In the genomic region with DNA sequence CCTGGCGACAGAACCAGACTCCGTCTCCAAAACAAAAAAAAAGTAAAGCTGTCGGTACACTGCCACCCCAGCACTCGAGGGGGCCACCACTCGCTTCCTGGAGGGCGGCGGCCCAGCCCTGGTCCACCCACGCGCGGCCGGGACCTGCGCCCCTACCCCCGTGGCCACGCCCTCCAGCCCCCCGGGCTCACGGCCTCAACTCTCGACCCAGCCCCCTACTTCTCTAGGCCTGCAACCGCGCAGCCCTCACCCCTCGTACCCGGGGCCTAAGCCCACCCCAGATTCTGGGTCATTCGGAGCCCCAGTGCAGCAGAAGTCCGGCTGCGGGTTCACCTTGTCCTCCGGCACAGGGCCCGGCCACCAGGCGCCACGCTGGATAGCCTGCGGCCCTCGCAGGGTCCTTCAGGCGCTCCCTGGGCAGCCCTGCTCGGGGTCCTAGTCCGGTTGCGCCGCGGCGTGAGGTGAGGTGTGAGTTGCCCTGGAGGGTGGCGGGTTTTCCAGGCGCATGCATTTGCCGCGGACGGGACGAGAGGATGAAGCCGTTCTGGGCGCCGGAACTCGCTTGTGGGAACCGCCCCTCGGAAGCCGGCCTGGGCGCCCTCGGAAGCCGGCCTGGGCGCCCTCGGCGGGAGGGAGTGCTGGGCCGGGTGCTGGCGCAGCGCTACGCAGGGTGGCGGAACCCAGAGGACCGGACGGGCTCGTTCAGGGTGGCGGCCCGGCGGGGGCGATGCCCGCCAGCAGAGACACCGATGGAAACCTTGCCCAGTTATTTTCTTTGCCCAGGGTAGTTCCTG, we compare ENCODE assay signal across 8 cellular contexts. TPM values are rescaled to one million over a fixed set of nuclear protein-coding genes. Genes with fewer than 3 reads are reported as not detected.
A peak's percentile ranks its signal among the peaks of the same experiment; 100 is the strongest.
DNase-seq lines count a peak whose midpoint lies in the region; ATAC-seq and TF ChIP-seq lines count a peak whose summit lies in the region.

A gene (minus strand): TSS at position 348 of the 794 bp plus-strand sequence.

- H3K4me1 Mint-ChIP-seq in activated naive CD4-positive, alpha-beta T cell treated with anti-CD3 and anti-CD28 coated beads, Interleukin-2, amount 10 ng/mL, durations not matched to agents 7 days and 5 days = peaks cover 34% of the 10 kb centered on the region

- H3K4me3 Mint-ChIP-seq in activated naive CD4-positive, alpha-beta T cell treated with anti-CD3 and anti-CD28 coated beads, Interleukin-2, amount 10 ng/mL, durations not matched to agents 7 days and 5 days = peak within 1 kb of the TSS; percentile 85

- peaks cover 7% of the 10 kb centered on the region for H3K27me3 Mint-ChIP-seq in activated naive CD4-positive, alpha-beta T cell treated with anti-CD3 and anti-CD28 coated beads, Interleukin-2, amount 10 ng/mL, durations not matched to agents 7 days and 5 days

- no peak for TF ChIP-seq EP300 in gastroesophageal sphincter (IDR thresholded peaks at IDR 0.05)

- TF ChIP-seq POLR2A in gastroesophageal sphincter (IDR thresholded peaks at IDR 0.05) = peak; percentile 65 to 82

- no peaks in the 10 kb centered on the region for H3K27me3 ChIP-seq in gastroesophageal sphincter

- no peaks in the 10 kb centered on the region for H3K9me3 Mint-ChIP-seq in activated naive CD4-positive, alpha-beta T cell treated with anti-CD3 and anti-CD28 coated beads, Interleukin-2, amount 10 ng/mL, durations not matched to agents 7 days and 5 days

- 0% methylated on average over 5 to 14 of the region's 70 CpGs for WGBS in gastroesophageal sphincter (ENCODE audit: low coverage in 1 of 2), 2 donors

- H3K4me1 ChIP-seq in gastroesophageal sphincter = peaks cover 4 to 29% (median 9%) of the 10 kb centered on the region in 3 donors

- H3K36me3 ChIP-seq in SK-N-MC (ENCODE audit: insufficient read depth, low read length) (no peaks in the 10 kb centered on the region), gastroesophageal sphincter (peaks cover 0 to 22% of the 10 kb centered on the region in 2 donors)

- TF ChIP-seq CTCF in HFF-Myc (IDR thresholded peaks at IDR 0.05; ENCODE audit: low read depth, low read length, missing control alignments) (no peak), gastroesophageal sphincter (IDR thresholded peaks at IDR 0.05) (peak in 3 of 4 experiments; percentile 21 to 39 (median 26))

- H3K4me3 ChIP-seq in HFF-Myc (replicated peaks; ENCODE audit: low read depth, low read length) (peak within 1 kb of the TSS; percentile 63), SK-N-MC (peak within 1 kb of the TSS; percentile 84), gastroesophageal sphincter (peak within 1 kb of the TSS; percentile 87 to 94)

- in situ Hi-C loops in G401 (cut with HindIII; ENCODE audit: low sequenced_read_pairs) = no loop called here

- peak within 1 kb of the TSS; percentile 96 for H3K27ac Mint-ChIP-seq in activated naive CD4-positive, alpha-beta T cell treated with anti-CD3 and anti-CD28 coated beads, Interleukin-2, amount 10 ng/mL, durations not matched to agents 7 days and 5 days

- H3K36me3 Mint-ChIP-seq in activated naive CD4-positive, alpha-beta T cell treated with anti-CD3 and anti-CD28 coated beads, Interleukin-2, amount 10 ng/mL, durations not matched to agents 7 days and 5 days = peaks cover 30% of the 10 kb centered on the region

- peak within 1 kb of the TSS; percentile 87 for H3K9ac ChIP-seq in SK-N-MC (ENCODE audit: insufficient read length)

- H3K9me3 ChIP-seq in SK-N-MC (ENCODE audit: low read depth, low read length) (no peaks in the 10 kb centered on the region), gastroesophageal sphincter (no peaks in the 10 kb centered on the region)

- DNase-seq in G401 (ENCODE audit: low spot score) = peak; percentile 87
- DNase-seq in HFF-Myc (ENCODE audit: extremely low read depth, low read depth) = peak; percentile 72
- peak; percentile 74 for DNase-seq in NCI-H1048 (lab: John Stamatoyannopoulos, UW)
- peak; percentile 10 for DNase-seq in SK-N-MC (ENCODE audit: low read depth, low spot score)
- DNase-seq in activated naive CD4-positive, alpha-beta T cell treated with anti-CD3 and anti-CD28 coated beads, Interleukin-2, amount 10 ng/mL, durations not matched to agents 7 days and 5 days = peak; percentile 93
- peak; percentile 28 for DNase-seq in non-pigmented ciliary epithelial cell (ENCODE audit: low read depth)
- peak; percentile 19 to 92 (median 78) for DNase-seq in substantia nigra (lab: John Stamatoyannopoulos, UW)

- peak within 1 kb of the TSS; percentile 74 for H3K27ac ChIP-seq in SK-N-MC
- H3K27ac ChIP-seq in gastroesophageal sphincter = peak within 1 kb of the TSS; percentile 92 to 99 (median 96)
- H3K27ac ChIP-seq in substantia nigra (ENCODE audit: low read depth, low read length, poor library complexity, severe bottlenecking) = peak within 1 kb of the TSS; percentile 79

- CTCF ChIA-PET in activated naive CD4-positive, alpha-beta T cell treated with anti-CD3 and anti-CD28 coated beads, Interleukin-2, amount 10 ng/mL, durations not matched to agents 7 days and 5 days (lab: Charles Lee) = interaction anchor here (1.2 to 1.7 kb wide), 2 partner anchors 132 to 135 kb away, joined by 3 to 16 read pairs; no protein-coding TSS in a partner anchor

- ATAC-seq in gastroesophageal sphincter = peak; percentile 98

RNA-seq across cellular contexts. Expression of the gene that starts here (rescaled TPM):
- 6.1 and 15.9 TPM in 2 replicates for total RNA-seq in G401 (2014; rRNA removed; shearing (Covaris generic))
- total RNA-seq in gastroesophageal sphincter = 10 to 100 TPM; 19.9 to 32.7 (median 29.5) TPM

Comparison
In these comparisons a context has a peak if more than half of its experiments do, and no peak if none do; other contexts are left out.
1. Peak in every context shown above with its lines: DNase-seq, ATAC-seq, H3K4me3 ChIP-seq and H3K27ac ChIP-seq.
2. DNase-seq: peak in every context shown above with its lines; median percentile 93 in activated naive CD4-positive, alpha-beta T cell treated with anti-CD3 and anti-CD28 coated beads, Interleukin-2, amount 10 ng/mL, durations not matched to agents 7 days and 5 days; 87 in G401; 78 in substantia nigra; 74 in NCI-H1048; 72 in HFF-Myc; 28 in non-pigmented ciliary epithelial cell; 10 in SK-N-MC.